21 cellular contexts compared by ENCODE assay signal in genomic region chr9:81600631-81601030, GRCh38.
"Had no signal": no experiment of that assay in that cellular context is flagged by ENCODE, and none has a peak within 500 bp of the region (broad histone marks: within the 10 kb centered on the region; RNA-seq: fewer than 3 reads in every experiment).

No MANE protein-coding gene starts in this region.

- DNase-seq: effector CD4-positive, alpha-beta T cell; endodermal cell; foreskin melanocyte; heart left ventricle; hypothalamus; immature natural killer cell; left colon; naive thymus-derived CD8-positive, alpha-beta T cell; nucleus accumbens; ovary; right cardiac atrium; stimulated activated CD4-positive, alpha-beta T cell treated with anti-CD3 and anti-CD28 coated beads, Interleukin-4, amount 100 ng/mL, for 1 hour; stimulated activated CD8-positive, alpha-beta memory T cell treated with anti-CD3 and anti-CD28 coated beads, Interleukin-4, amount 100 ng/mL, for 48 hours; tibial artery; upper lobe of right lung had no signal

- H3K27ac ChIP-seq: coronary artery, ovary, tibial artery, upper lobe of right lung, vagina had no signal

- H3K4me2 ChIP-seq: smooth muscle cell had no signal

- H3K9me3 Mint-ChIP-seq: endodermal cell; immature natural killer cell; neural crest cell; stimulated activated naive CD8-positive, alpha-beta T cell treated with anti-CD3 and anti-CD28 coated beads, Interleukin-15, Interleukin-2, amounts not matched to agents 100 ng/mL and 50 ng/mL, for 24 hours had no signal

- H3K27me3 ChIP-seq: heart left ventricle, ovary, tibial artery, upper lobe of right lung, vagina had no signal

- H3K36me3 ChIP-seq: ovary, upper lobe of right lung had no signal

- H3K4me3 Mint-ChIP-seq: endodermal cell; immature natural killer cell; naive thymus-derived CD8-positive, alpha-beta T cell; neural crest cell; stimulated activated effector memory CD8-positive, alpha-beta T cell treated with anti-CD3 and anti-CD28 coated beads, Interleukin-12 subunit alpha, Interleukin-12 subunit beta, amount 100 ng/mL, for 72 hours; stimulated activated naive CD8-positive, alpha-beta T cell treated with anti-CD3 and anti-CD28 coated beads, Interleukin-15, Interleukin-2, amounts not matched to agents 100 ng/mL and 50 ng/mL, for 24 hours had no signal

- H3K4me1 ChIP-seq: upper lobe of right lung had no signal

- ATAC-seq: heart left ventricle; left colon; naive thymus-derived CD8-positive, alpha-beta T cell; right cardiac atrium; stimulated activated effector memory CD8-positive, alpha-beta T cell treated with anti-CD3 and anti-CD28 coated beads, Interleukin-12 subunit alpha, Interleukin-12 subunit beta, amount 100 ng/mL, for 72 hours; upper lobe of right lung had no signal

- H3K4me3 ChIP-seq: coronary artery, heart left ventricle, ovary, smooth muscle cell, tibial artery, upper lobe of right lung, vagina had no signal

- H3K36me3 Mint-ChIP-seq: stimulated activated effector memory CD8-positive, alpha-beta T cell treated with anti-CD3 and anti-CD28 coated beads, Interleukin-12 subunit alpha, Interleukin-12 subunit beta, amount 100 ng/mL, for 72 hours had no signal

- H3K27ac Mint-ChIP-seq: endodermal cell; naive thymus-derived CD8-positive, alpha-beta T cell; stimulated activated effector memory CD8-positive, alpha-beta T cell treated with anti-CD3 and anti-CD28 coated beads, Interleukin-12 subunit alpha, Interleukin-12 subunit beta, amount 100 ng/mL, for 72 hours; stimulated activated naive CD8-positive, alpha-beta T cell treated with anti-CD3 and anti-CD28 coated beads, Interleukin-15, Interleukin-2, amounts not matched to agents 100 ng/mL and 50 ng/mL, for 24 hours had no signal

- H3K9me3 ChIP-seq: heart left ventricle, ovary, tibial artery, upper lobe of right lung, vagina had no signal
